In genomic region chr3:44045476-44046275, GRCh38 we compare ENCODE assay signal across 9 cellular contexts.
DNase-seq lines count a peak whose midpoint lies in the region; ATAC-seq and TF ChIP-seq lines count a peak whose summit lies in the region.
"Had no signal": no experiment of that assay in that cellular context is flagged by ENCODE, and none has a peak within 500 bp of the region (broad histone marks: within the 10 kb centered on the region; RNA-seq: fewer than 3 reads in every experiment).

No MANE protein-coding gene starts in this region.

- no peaks in the 10 kb centered on the region for H3K27me3 ChIP-seq in mammary epithelial cell (ENCODE audit: insufficient read depth, low read length)
- H3K27me3 ChIP-seq in Karpas-422 (ENCODE audit: low read length) = no peaks in the 10 kb centered on the region
- no peaks in the 10 kb centered on the region for H3K27me3 ChIP-seq in Caco-2 (replicated peaks; ENCODE audit: control insufficient read depth, insufficient read depth, low read length)

- POLR2A ChIA-PET in MCF 10A (lab: Yijun Ruan, JAX) = no interaction called here
- POLR2A ChIA-PET in HEK293 (lab: Yijun Ruan, JAX) = no interaction called here
- POLR2A ChIA-PET in activated B cell treated with CpG ODN at 0.5 μM for 24 hours (lab: Charles Lee) = interaction anchor here (0.8 to 1.7 kb wide), 5 partner anchors 9 to 50 kb away, joined by 3 to 11 read pairs (median 4); no protein-coding TSS in a partner anchor
- POLR2A ChIA-PET in Caco-2 (lab: Charles Lee) = no interaction called here

- no peaks in the 10 kb centered on the region for H3K79me2 ChIP-seq in mammary epithelial cell (ENCODE audit: insufficient read depth, low read length)
- H3K79me2 ChIP-seq in Karpas-422 (ENCODE audit: low read length) = no peaks in the 10 kb centered on the region

- H3K9ac ChIP-seq in mammary epithelial cell (ENCODE audit: insufficient read depth, low read length) (no peak overlapping the region), Karpas-422 (ENCODE audit: low read length) (no peak overlapping the region)

- H3K4me1 Mint-ChIP-seq in MCF 10A (ENCODE audit: insufficient read depth, unreplicated experiment) = no peaks in the 10 kb centered on the region
- H3K4me1 Mint-ChIP-seq in activated B cell treated with CpG ODN at 0.5 μM for 24 hours = peaks cover 70% of the 10 kb centered on the region
- peaks cover 16% of the 10 kb centered on the region for H3K4me1 Mint-ChIP-seq in Caco-2 (ENCODE audit: low read depth, unreplicated experiment)

- H3K36me3 ChIP-seq in mammary epithelial cell (ENCODE audit: insufficient read depth, low read length) = no peaks in the 10 kb centered on the region
- no peaks in the 10 kb centered on the region for H3K36me3 ChIP-seq in HEK293 (ENCODE audit: control insufficient read depth in 2 of 2, insufficient read depth in 1 of 2, low read length in 2 of 2)
- no peaks in the 10 kb centered on the region for H3K36me3 ChIP-seq in Karpas-422 (ENCODE audit: insufficient read depth, low read length)
- H3K36me3 ChIP-seq in Caco-2 (ENCODE audit: control insufficient read depth, insufficient read depth, low read length) = no peaks in the 10 kb centered on the region

- in situ Hi-C loops in mammary epithelial cell (cut with MboI; ENCODE audit: low sequenced_read_pairs in 2 of 2) = no loop called here

- no peak overlapping the region for H3K4me3 ChIP-seq in mammary epithelial cell (replicated peaks in 1 of 3; ENCODE audit: insufficient read depth in 1 of 3, low read depth in 2 of 3, low read length in 3 of 3)
- no peak overlapping the region for H3K4me3 ChIP-seq in HEK293 (ENCODE audit: low read depth, low read length)
- no peak overlapping the region for H3K4me3 ChIP-seq in Karpas-422 (ENCODE audit: low read length)
- no peak overlapping the region for H3K4me3 ChIP-seq in Caco-2 (ENCODE audit: low read depth, low read length)

- H3K4me3 Mint-ChIP-seq in MCF 10A (ENCODE audit: unreplicated experiment) (no peak overlapping the region), activated B cell treated with CpG ODN at 0.5 μM for 24 hours (peak overlapping the region; percentile 7), Caco-2 (ENCODE audit: unreplicated experiment) (no peak overlapping the region)

- no peaks in the 10 kb centered on the region for H4K20me1 ChIP-seq in mammary epithelial cell (ENCODE audit: insufficient read depth, low read length)
- H4K20me1 ChIP-seq in Karpas-422 (ENCODE audit: insufficient read depth, low read depth, low read length) = peaks cover 8% of the 10 kb centered on the region; the same call in 1 of the 2 replicates

- no peak overlapping the region for H3K4me2 ChIP-seq in mammary epithelial cell (ENCODE audit: insufficient read depth, low read depth, low read length)
- peak overlapping the region; percentile 25 for H3K4me2 ChIP-seq in Karpas-422 (ENCODE audit: low read depth, low read length, poor library complexity, severe bottlenecking)

- BruUV-seq in mammary epithelial cell (replicated peaks; lab: Mats Ljungman, UMichigan) (no TSS peak), MCF 10A (replicated peaks; lab: Mats Ljungman, UMichigan) (no TSS peak), Caco-2 (replicated peaks; lab: Mats Ljungman, UMichigan) (no TSS peak)

- H3K9me3 Mint-ChIP-seq in MCF 10A (ENCODE audit: unreplicated experiment) (no peaks in the 10 kb centered on the region), activated B cell treated with CpG ODN at 0.5 μM for 24 hours (no peaks in the 10 kb centered on the region), Caco-2 (ENCODE audit: unreplicated experiment) (peaks cover 8% of the 10 kb centered on the region)

- intact Hi-C loops in mammary epithelial cell (cut with micrococcal nuclease) = no loop called here
- intact Hi-C loops in MCF 10A (cut with micrococcal nuclease) = no loop called here
- intact Hi-C loops in activated B cell treated with CpG ODN at 0.5 μM for 24 hours (cut with micrococcal nuclease) = loop anchor here (1.0 to 5.0 kb wide), 6 partner anchors 13 to 423 kb away; partner anchors contain the start of genes ABHD5 and ANO10
- intact Hi-C loops in Right ventricle myocardium superior (cut with DNase I) = loop anchor here (10.0 kb wide), 1 partner anchor 59 kb away; no protein-coding TSS in a partner anchor
- intact Hi-C loops in Caco-2 (cut with micrococcal nuclease; ENCODE audit: unreplicated experiment) = no loop called here

- H2AFZ ChIP-seq in mammary epithelial cell (ENCODE audit: low read depth, low read length) (no peak overlapping the region), Karpas-422 (ENCODE audit: low read length) (no peak overlapping the region)

- no peaks in the 10 kb centered on the region for H3K27me3 Mint-ChIP-seq in MCF 10A (ENCODE audit: insufficient read depth, unreplicated experiment)
- H3K27me3 Mint-ChIP-seq in activated B cell treated with CpG ODN at 0.5 μM for 24 hours = no peaks in the 10 kb centered on the region
- H3K27me3 Mint-ChIP-seq in Caco-2 (ENCODE audit: insufficient read depth, unreplicated experiment) = no peaks in the 10 kb centered on the region

- dilution Hi-C loops in mammary epithelial cell (cut with HindIII; ENCODE audit: low sequenced_read_pairs) = no loop called here

- H3K27ac ChIP-seq in mammary epithelial cell (ENCODE audit: insufficient read depth, low read depth, low read length) = no peak overlapping the region
- no peak overlapping the region for H3K27ac ChIP-seq in HEK293 (ENCODE audit: extremely low read depth, low read depth, low read length)
- H3K27ac ChIP-seq in Karpas-422 (ENCODE audit: low read length) = no peak overlapping the region

- H3K9me2 ChIP-seq in Karpas-422 (replicated peaks; ENCODE audit: insufficient read depth, low read length) = no peaks in the 10 kb centered on the region

- TF ChIP-seq CTCF in mammary epithelial cell (conservative IDR thresholded peaks at IDR 0.05 in 1 of 2, IDR thresholded peaks at IDR 0.05 in 1 of 2; ENCODE audit: extremely low read depth in 1 of 2, insufficient read depth in 1 of 2, low read depth in 1 of 2, low read length in 2 of 2) = no peak
- no peak for TF ChIP-seq CTCF in MCF 10A (IDR thresholded peaks at IDR 0.05; ENCODE audit: unreplicated experiment)
- TF ChIP-seq CTCF in HEK293 (tag by site-specific recombination; IDR thresholded peaks at IDR 0.05) = no peak
- no peak for TF ChIP-seq CTCF in activated B cell treated with CpG ODN at 0.5 μM for 24 hours (IDR thresholded peaks at IDR 0.05)
- no peak for TF ChIP-seq CTCF in Caco-2 (IDR thresholded peaks at IDR 0.05; ENCODE audit: insufficient read depth in 1 of 2, low read depth in 1 of 2, low read length in 1 of 2, severe bottlenecking in 1 of 2, unreplicated experiment in 1 of 2)

- H3K27ac Mint-ChIP-seq in MCF 10A (ENCODE audit: low read depth, unreplicated experiment) = no peak overlapping the region
- peak overlapping the region; percentile 84 for H3K27ac Mint-ChIP-seq in activated B cell treated with CpG ODN at 0.5 μM for 24 hours
- no peak overlapping the region for H3K27ac Mint-ChIP-seq in Caco-2 (ENCODE audit: unreplicated experiment)

- H3K36me3 Mint-ChIP-seq in MCF 10A (ENCODE audit: insufficient read depth, unreplicated experiment) = no peaks in the 10 kb centered on the region
- H3K36me3 Mint-ChIP-seq in activated B cell treated with CpG ODN at 0.5 μM for 24 hours (ENCODE audit: low read depth) = no peaks in the 10 kb centered on the region
- no peaks in the 10 kb centered on the region for H3K36me3 Mint-ChIP-seq in Caco-2 (ENCODE audit: insufficient read depth, unreplicated experiment)

- no peaks in the 10 kb centered on the region for H3K9me3 ChIP-seq in mammary epithelial cell (replicated peaks; ENCODE audit: insufficient read depth, low read length)
- H3K9me3 ChIP-seq in HEK293 (ENCODE audit: control insufficient read depth, insufficient read depth, low read depth, low read length) = no peaks in the 10 kb centered on the region
- no peaks in the 10 kb centered on the region for H3K9me3 ChIP-seq in Karpas-422 (ENCODE audit: low read length)
- H3K9me3 ChIP-seq in Caco-2 = no peaks in the 10 kb centered on the region

- H3K4me1 ChIP-seq in mammary epithelial cell (ENCODE audit: insufficient read depth, low read length) (peaks cover 14% of the 10 kb centered on the region), HEK293 (ENCODE audit: control insufficient read depth, insufficient read depth, low read length) (no peaks in the 10 kb centered on the region), Karpas-422 (ENCODE audit: low read length) (peaks cover 15% of the 10 kb centered on the region), Caco-2 (peaks cover 21% of the 10 kb centered on the region)

- CTCF ChIA-PET in mammary epithelial cell (lab: Charles Lee; ENCODE audit: low non-redundant PET) = no interaction called here
- CTCF ChIA-PET in MCF 10A (lab: Yijun Ruan, JAX) = no interaction called here
- CTCF ChIA-PET in HEK293 (lab: Yijun Ruan, JAX) = no interaction called here
- CTCF ChIA-PET in activated B cell treated with CpG ODN at 0.5 μM for 24 hours (lab: Charles Lee) = interaction anchor here (1.2 kb wide), 1 partner anchor 13 kb away, joined by 6 read pairs; no protein-coding TSS in a partner anchor
- CTCF ChIA-PET in Caco-2 (lab: Charles Lee) = no interaction called here

- WGBS in mammary epithelial cell (ENCODE audit: low coverage, missing lambda C conversion rate) = 56% methylated on average over 4 of the region's 4 CpGs

- DNase-seq in mammary epithelial cell = peak; percentile 41
- no peak for DNase-seq in MCF 10A (ENCODE audit: unreplicated experiment)
- peak; percentile 87 for DNase-seq in Karpas-422
- DNase-seq in activated B cell treated with CpG ODN at 0.5 μM for 24 hours = peak; percentile 66
- DNase-seq in ureter (ENCODE audit: low spot score) = peak; percentile 56
- no peak for DNase-seq in Right ventricle myocardium superior
- no peak for DNase-seq in Caco-2
- DNase-seq: DND-41 had no signal

- ATAC-seq in activated B cell treated with CpG ODN at 0.5 μM for 24 hours (ENCODE audit: low read depth) (peak; percentile 95), Right ventricle myocardium superior (ENCODE audit: poor library complexity) (no peak)

TF ChIP-seq in HEK293, 187 proteins besides CTCF, POLR2A, EP300 and RAD21 (continues in another document):
- TF ChIP-seq ZIC2 (tag by site-specific recombination; IDR thresholded peaks at IDR 0.05) = peak; percentile 61

Comparison
In these comparisons a context has a peak if more than half of its experiments do, and no peak if none do; other contexts are left out.
1. DNase-seq: peak in mammary epithelial cell (single experiment), Karpas-422 (single experiment), activated B cell treated with CpG ODN at 0.5 μM for 24 hours (single experiment) and ureter (single experiment); none in MCF 10A (single experiment), Right ventricle myocardium superior (single experiment) and Caco-2 (0 of 2).
2. intact Hi-C loops: an anchor here in activated B cell treated with CpG ODN at 0.5 μM for 24 hours (1.0 to 5.0 kb wide) and Right ventricle myocardium superior (10.0 kb wide); none called in mammary epithelial cell, MCF 10A and Caco-2.